10 cellular contexts compared by ENCODE assay signal in the genomic region with DNA sequence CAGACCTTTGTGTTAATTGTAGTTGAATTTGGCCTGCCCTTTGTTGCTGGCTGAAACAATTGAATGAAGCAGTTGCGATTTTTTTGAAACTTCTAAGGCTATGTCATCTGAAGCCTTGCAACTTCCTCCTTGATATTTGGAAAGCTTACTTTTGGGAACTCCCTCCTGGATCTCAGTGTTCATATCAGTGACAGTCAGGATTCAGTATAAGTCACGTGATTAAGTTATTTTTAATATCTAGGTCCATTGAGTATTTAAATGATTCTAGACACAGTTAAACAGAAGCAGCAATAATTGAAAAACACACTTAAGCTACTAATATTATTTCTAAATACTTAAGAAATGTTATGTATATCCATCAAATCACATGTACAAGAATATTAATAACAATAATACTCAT.
"Had no signal": no experiment of that assay in that cellular context is flagged by ENCODE, and none has a peak within 500 bp of the region (broad histone marks: within the 10 kb centered on the region; RNA-seq: fewer than 3 reads in every experiment).

No MANE protein-coding gene starts in this region.

- H3K4me3 ChIP-seq: GM23248, HAP-1 had no signal

- H3K4me2 ChIP-seq: KMS-11 had no signal

- H3K9ac ChIP-seq: GM23248, KMS-11 had no signal

- H2AFZ ChIP-seq: GM23248 had no signal

- DNase-seq: GM23248, GOT3, H7, HFFc6, IMR-90, KBM-7 had no signal

- H3K4me1 ChIP-seq: HAP-1 had no signal

- H3K27ac ChIP-seq: GM23248, HL-60, KMS-11 had no signal

- ATAC-seq: HCT116 had no signal

- H3K36me3 ChIP-seq: HAP-1 had no signal

- H3K9me3 ChIP-seq: HAP-1 had no signal
